ENCODE assay signal across 8 cellular contexts in the genomic region with DNA sequence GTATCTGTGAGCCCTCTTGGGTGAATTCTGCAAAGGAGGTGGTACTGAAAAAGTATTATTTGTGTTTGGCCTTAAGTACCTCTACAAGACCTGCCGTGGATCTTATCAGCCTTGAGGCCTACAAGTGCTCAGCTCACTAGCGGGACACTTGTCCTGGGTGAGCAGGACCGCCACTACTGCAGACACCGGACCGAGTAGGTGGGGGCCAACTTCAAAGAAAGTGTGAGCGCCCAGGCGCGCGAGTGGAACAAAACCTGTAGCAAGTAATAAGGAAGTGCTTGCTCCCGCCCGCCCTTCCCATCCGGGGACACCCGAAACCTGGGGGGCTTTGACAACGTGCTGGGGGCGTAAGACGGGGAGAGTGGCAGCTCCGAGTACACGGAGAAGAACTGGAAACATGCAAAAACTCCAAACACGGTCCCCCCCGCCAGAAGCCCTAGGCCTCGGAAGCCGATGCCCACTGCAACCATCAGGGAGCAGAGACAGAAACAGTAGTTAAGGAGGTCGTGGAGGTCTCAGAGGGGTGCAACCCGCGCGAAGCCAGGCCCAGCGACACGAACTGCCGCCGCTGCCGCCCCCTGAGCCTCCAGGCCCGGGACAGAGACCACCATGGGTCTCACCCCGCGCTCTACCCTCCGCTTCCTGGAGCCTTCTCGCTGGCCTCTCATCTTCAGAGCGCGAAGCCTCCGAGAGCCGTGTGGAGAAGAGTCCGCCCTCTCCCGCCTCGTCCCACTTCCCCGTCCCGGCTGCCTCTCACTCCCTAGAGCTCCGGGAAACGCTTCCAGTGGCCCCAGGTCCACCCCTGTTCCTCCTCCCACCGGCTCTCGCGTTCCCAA. TPM values are rescaled to one million over a fixed set of nuclear protein-coding genes. Genes with fewer than 3 reads are reported as not detected.
DNase-seq lines count a peak whose midpoint lies in the region; ATAC-seq, FAIRE-seq and TF ChIP-seq lines count a peak whose summit lies in the region.

No MANE protein-coding gene starts in this region.

- FAIRE-seq in GM19239 (lab: Jason Lieb, UNC), result peak; percentile 18

- no peaks in the 10 kb centered on the region for H3K27me3 Mint-ChIP-seq in activated CD4-positive, alpha-beta T cell treated with anti-CD3 and anti-CD28 coated beads, Interleukin-2, amount 10 ng/mL, durations not matched to agents 7 days and 5 days

- peak overlapping the region; percentile 94 for H3K4me3 ChIP-seq in A673 (ENCODE audit: low read depth, low read length, poor library complexity, severe bottlenecking)
- H3K4me3 ChIP-seq in lower lobe of right lung, result peak overlapping the region; percentile 98

- H3K27ac ChIP-seq in A673 (ENCODE audit: low read depth, low read length, poor library complexity, severe bottlenecking) (peak overlapping the region; percentile 95), lower lobe of right lung (peak overlapping the region; percentile 97)

- no TSS peak for BruUV-seq in A673 (replicated peaks; lab: Mats Ljungman, UMichigan)

- peaks cover 3% of the 10 kb centered on the region for H3K4me1 ChIP-seq in A673 (ENCODE audit: insufficient read depth, low read length, poor library complexity, severe bottlenecking)
- H3K4me1 ChIP-seq in lower lobe of right lung, result peaks cover 34% of the 10 kb centered on the region

- intact Hi-C loops in A673 (cut with micrococcal nuclease; ENCODE audit: unreplicated experiment) (no loop called here), lower lobe of right lung (cut with DNase I) (no loop called here)

- H3K36me3 ChIP-seq in A673 (ENCODE audit: insufficient read depth, low read length, poor library complexity, severe bottlenecking) (peaks cover 9% of the 10 kb centered on the region), lower lobe of right lung (peaks cover 17% of the 10 kb centered on the region)

- POLR2A ChIA-PET in A673 (lab: Charles Lee; ENCODE audit: low non-redundant PET), result interaction anchor here (0.7 kb wide), 1 partner anchor 92 kb away, joined by 3 read pairs; no protein-coding TSS in a partner anchor
- POLR2A ChIA-PET in activated CD4-positive, alpha-beta T cell treated with anti-CD3 and anti-CD28 coated beads, Interleukin-2, amount 10 ng/mL, durations not matched to agents 7 days and 5 days (lab: Charles Lee), result no interaction called here

- CTCF ChIA-PET in A673 (lab: Charles Lee), result no interaction called here
- CTCF ChIA-PET in activated CD4-positive, alpha-beta T cell treated with anti-CD3 and anti-CD28 coated beads, Interleukin-2, amount 10 ng/mL, durations not matched to agents 7 days and 5 days (lab: Charles Lee), result interaction anchor here (1.2 kb wide), 1 partner anchor 228 kb away, joined by 3 read pairs; no protein-coding TSS in a partner anchor

- H3K27me3 ChIP-seq in A673 (replicated peaks; ENCODE audit: insufficient read depth, low read depth, low read length, poor library complexity), result no peaks in the 10 kb centered on the region
- no peaks in the 10 kb centered on the region for H3K27me3 ChIP-seq in lower lobe of right lung (ENCODE audit: low read depth)

- H3K4me3 Mint-ChIP-seq in activated CD4-positive, alpha-beta T cell treated with anti-CD3 and anti-CD28 coated beads, Interleukin-2, amount 10 ng/mL, durations not matched to agents 7 days and 5 days, result peak overlapping the region; percentile 97

- H3K9me3 Mint-ChIP-seq in activated CD4-positive, alpha-beta T cell treated with anti-CD3 and anti-CD28 coated beads, Interleukin-2, amount 10 ng/mL, durations not matched to agents 7 days and 5 days, result no peaks in the 10 kb centered on the region

- peaks cover 18% of the 10 kb centered on the region for H3K36me3 Mint-ChIP-seq in activated CD4-positive, alpha-beta T cell treated with anti-CD3 and anti-CD28 coated beads, Interleukin-2, amount 10 ng/mL, durations not matched to agents 7 days and 5 days (ENCODE audit: low read depth)

- H3K9me3 ChIP-seq in A673 (ENCODE audit: low read depth, low read length, poor library complexity, severe bottlenecking) (no peaks in the 10 kb centered on the region), lower lobe of right lung (no peaks in the 10 kb centered on the region)

- no peak for TF ChIP-seq CTCF in A673 (conservative IDR thresholded peaks at IDR 0.05; ENCODE audit: low read depth, low read length)
- no peak for TF ChIP-seq CTCF in lower lobe of right lung (IDR thresholded peaks at IDR 0.05)

- ATAC-seq in lower lobe of right lung, result peak; percentile 54 to 65
- ATAC-seq in GM18858 (IDR thresholded peaks at IDR 0.05; ENCODE audit: unreplicated experiment), result no peak

- H3K27ac Mint-ChIP-seq in activated CD4-positive, alpha-beta T cell treated with anti-CD3 and anti-CD28 coated beads, Interleukin-2, amount 10 ng/mL, durations not matched to agents 7 days and 5 days, result peak overlapping the region; percentile 100

- H3K4me1 Mint-ChIP-seq in activated CD4-positive, alpha-beta T cell treated with anti-CD3 and anti-CD28 coated beads, Interleukin-2, amount 10 ng/mL, durations not matched to agents 7 days and 5 days, result peaks cover 32% of the 10 kb centered on the region

- DNase-seq in A673 (ENCODE audit: low spot score) (peak; percentile 25), GM19239 (ENCODE audit: insufficient read length, low spot score) (no peak), LoVo (ENCODE audit: low spot score) (peak; percentile 15), dermis blood vessel endothelial cell (peak; percentile 50), lower lobe of right lung (peak; percentile 79)
- DNase-seq in activated CD4-positive, alpha-beta T cell treated with anti-CD3 and anti-CD28 coated beads, Interleukin-2, amount 10 ng/mL, durations not matched to agents 7 days and 5 days, result peak; percentile 67
- DNase-seq in stimulated activated CD4-positive, alpha-beta T cell treated with anti-CD3 and anti-CD28 coated beads, TNF-alpha, amount 100 ng/mL, for 48 hours (ENCODE audit: low read depth in 3 of 3), result peak; percentile 10 to 22 (median 22)

RNA-seq across cellular contexts. Expression of a gene that starts 0.6 kb away (rescaled TPM):
- total RNA-seq in A673 (2021) (255 and 259 TPM in 2 replicates), dermis blood vessel endothelial cell (93.6 and 197 TPM in 2 replicates), lower lobe of right lung (172 TPM)
- 100 to 1,000 TPM; 245 to 283 TPM for total RNA-seq in activated CD4-positive, alpha-beta T cell treated with anti-CD3 and anti-CD28 coated beads, Interleukin-2, amount 10 ng/mL, durations not matched to agents 7 days and 5 days

RNA-seq across cellular contexts. Expression of a gene that starts 55.5 kb away (rescaled TPM):
- total RNA-seq in A673 (2021), result 16.9 and 21.3 TPM in 2 replicates
- total RNA-seq in activated CD4-positive, alpha-beta T cell treated with anti-CD3 and anti-CD28 coated beads, Interleukin-2, amount 10 ng/mL, durations not matched to agents 7 days and 5 days, result 10 to 100 TPM; 12.3 to 12.5 TPM
- 27.7 and 39.6 TPM in 2 replicates for total RNA-seq in dermis blood vessel endothelial cell
- total RNA-seq in lower lobe of right lung, result 20.7 TPM
